Comparison of ENCODE assay signal across 1 cellular context in the genomic region with DNA sequence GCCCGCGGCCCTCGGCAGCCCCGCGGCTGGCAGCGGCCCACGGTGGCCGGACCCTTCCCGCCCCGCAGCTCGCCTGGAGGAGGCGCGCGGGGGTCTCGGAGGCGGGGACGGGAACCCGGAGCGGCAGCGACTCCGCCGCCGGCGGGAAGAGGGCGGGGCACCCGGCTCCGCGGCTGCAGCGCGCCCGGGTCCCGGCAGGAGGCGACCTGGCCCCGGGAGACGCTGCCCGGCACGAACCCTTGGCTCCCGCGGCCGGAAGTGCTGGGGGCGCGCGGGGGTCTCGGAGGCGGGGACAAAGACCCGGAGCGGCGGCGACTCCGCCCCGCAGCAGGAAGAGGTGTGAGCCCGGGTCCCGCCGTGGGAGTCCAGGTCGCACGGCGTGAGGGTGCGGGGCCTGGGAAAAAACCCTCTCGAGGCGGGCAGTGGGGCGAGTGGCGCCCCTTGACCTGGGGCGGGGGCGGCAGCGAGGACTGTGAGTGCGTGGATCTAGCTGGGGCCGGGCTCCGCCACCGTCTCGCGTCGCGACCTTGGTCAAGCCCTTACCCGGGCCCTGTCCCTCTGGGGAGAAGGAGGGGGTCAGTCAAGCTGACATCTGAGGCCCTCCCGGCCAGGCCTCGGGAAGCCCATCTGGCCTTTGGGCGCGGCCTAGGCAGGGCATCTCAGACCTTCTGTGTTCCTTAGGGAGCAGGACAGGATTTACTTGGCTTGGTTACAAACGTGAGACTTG.
A peak's percentile ranks its signal among the peaks of the same experiment; 100 is the strongest.
TF ChIP-seq lines count a peak whose summit lies in the region.

A gene (minus strand): TSS at position 151 of the 727 bp plus-strand sequence. CDS start 230 bp downstream, outside the sequence.

TF ChIP-seq in HepG2, 621 proteins besides CTCF, POLR2A, EP300 and RAD21 (continued from another document and continues in another):
- TF ChIP-seq SIN3A (IDR thresholded peaks at IDR 0.05; ENCODE audit: borderline replicate concordance, low read depth, low read length) = 0 out of 2 replicates have a peak, but pooled peaks have one; percentile 1
- TF ChIP-seq, protein P1, sequence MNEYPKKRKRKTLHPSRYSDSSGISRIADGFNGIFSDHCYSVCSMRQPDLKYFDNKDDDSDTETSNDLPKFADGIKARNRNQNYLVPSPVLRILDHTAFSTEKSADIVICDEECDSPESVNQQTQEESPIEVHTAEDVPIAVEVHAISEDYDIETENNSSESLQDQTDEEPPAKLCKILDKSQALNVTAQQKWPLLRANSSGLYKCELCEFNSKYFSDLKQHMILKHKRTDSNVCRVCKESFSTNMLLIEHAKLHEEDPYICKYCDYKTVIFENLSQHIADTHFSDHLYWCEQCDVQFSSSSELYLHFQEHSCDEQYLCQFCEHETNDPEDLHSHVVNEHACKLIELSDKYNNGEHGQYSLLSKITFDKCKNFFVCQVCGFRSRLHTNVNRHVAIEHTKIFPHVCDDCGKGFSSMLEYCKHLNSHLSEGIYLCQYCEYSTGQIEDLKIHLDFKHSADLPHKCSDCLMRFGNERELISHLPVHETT (CRISPR knock-in tag; conservative IDR thresholded peaks at IDR 0.05) = peak; percentile 69; the same call in 1 of the 2 replicates
- TF ChIP-seq, protein P2, sequence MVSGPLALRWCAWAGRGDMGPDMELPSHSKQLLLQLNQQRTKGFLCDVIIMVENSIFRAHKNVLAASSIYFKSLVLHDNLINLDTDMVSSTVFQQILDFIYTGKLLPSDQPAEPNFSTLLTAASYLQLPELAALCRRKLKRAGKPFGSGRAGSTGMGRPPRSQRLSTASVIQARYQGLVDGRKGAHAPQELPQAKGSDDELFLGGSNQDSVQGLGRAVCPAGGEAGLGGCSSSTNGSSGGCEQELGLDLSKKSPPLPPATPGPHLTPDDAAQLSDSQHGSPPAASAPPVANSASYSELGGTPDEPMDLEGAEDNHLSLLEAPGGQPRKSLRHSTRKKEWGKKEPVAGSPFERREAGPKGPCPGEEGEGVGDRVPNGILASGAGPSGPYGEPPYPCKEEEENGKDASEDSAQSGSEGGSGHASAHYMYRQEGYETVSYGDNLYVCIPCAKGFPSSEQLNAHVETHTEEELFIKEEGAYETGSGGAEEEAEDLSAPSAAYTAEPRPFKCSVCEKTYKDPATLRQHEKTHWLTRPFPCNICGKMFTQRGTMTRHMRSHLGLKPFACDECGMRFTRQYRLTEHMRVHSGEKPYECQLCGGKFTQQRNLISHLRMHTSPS (CRISPR knock-in tag; IDR thresholded peaks at IDR 0.05; ENCODE audit: low read depth) = no peak
- TF ChIP-seq, protein P3, sequence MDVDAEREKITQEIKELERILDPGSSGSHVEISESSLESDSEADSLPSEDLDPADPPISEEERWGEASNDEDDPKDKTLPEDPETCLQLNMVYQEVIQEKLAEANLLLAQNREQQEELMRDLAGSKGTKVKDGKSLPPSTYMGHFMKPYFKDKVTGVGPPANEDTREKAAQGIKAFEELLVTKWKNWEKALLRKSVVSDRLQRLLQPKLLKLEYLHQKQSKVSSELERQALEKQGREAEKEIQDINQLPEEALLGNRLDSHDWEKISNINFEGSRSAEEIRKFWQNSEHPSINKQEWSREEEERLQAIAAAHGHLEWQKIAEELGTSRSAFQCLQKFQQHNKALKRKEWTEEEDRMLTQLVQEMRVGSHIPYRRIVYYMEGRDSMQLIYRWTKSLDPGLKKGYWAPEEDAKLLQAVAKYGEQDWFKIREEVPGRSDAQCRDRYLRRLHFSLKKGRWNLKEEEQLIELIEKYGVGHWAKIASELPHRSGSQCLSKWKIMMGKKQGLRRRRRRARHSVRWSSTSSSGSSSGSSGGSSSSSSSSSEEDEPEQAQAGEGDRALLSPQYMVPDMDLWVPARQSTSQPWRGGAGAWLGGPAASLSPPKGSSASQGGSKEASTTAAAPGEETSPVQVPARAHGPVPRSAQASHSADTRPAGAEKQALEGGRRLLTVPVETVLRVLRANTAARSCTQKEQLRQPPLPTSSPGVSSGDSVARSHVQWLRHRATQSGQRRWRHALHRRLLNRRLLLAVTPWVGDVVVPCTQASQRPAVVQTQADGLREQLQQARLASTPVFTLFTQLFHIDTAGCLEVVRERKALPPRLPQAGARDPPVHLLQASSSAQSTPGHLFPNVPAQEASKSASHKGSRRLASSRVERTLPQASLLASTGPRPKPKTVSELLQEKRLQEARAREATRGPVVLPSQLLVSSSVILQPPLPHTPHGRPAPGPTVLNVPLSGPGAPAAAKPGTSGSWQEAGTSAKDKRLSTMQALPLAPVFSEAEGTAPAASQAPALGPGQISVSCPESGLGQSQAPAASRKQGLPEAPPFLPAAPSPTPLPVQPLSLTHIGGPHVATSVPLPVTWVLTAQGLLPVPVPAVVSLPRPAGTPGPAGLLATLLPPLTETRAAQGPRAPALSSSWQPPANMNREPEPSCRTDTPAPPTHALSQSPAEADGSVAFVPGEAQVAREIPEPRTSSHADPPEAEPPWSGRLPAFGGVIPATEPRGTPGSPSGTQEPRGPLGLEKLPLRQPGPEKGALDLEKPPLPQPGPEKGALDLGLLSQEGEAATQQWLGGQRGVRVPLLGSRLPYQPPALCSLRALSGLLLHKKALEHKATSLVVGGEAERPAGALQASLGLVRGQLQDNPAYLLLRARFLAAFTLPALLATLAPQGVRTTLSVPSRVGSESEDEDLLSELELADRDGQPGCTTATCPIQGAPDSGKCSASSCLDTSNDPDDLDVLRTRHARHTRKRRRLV (CRISPR knock-in tag; IDR thresholded peaks at IDR 0.05) = no peak
- TF ChIP-seq LCORL (IDR thresholded peaks at IDR 0.05) = no peak
- 0 out of 2 replicates have a peak, but pooled peaks have one; percentile 22 for TF ChIP-seq LCORL (CRISPR knock-in tag; IDR thresholded peaks at IDR 0.05)
- no peak for TF ChIP-seq AKAP8 (CRISPR knock-in tag; IDR thresholded peaks at IDR 0.05)
- peak; percentile 86 for TF ChIP-seq RBFOX2 (IDR thresholded peaks at IDR 0.05; ENCODE audit: low read depth, low read length)
- no peak for TF ChIP-seq NR2F2 (IDR thresholded peaks at IDR 0.05; ENCODE audit: borderline replicate concordance, low read depth)
- no peak for TF ChIP-seq KMT2B (CRISPR knock-in tag; IDR thresholded peaks at IDR 0.05)
- peak; percentile 71; the same call in 1 of the 2 replicates for TF ChIP-seq ZNF451 (CRISPR knock-in tag; IDR thresholded peaks at IDR 0.05)
- TF ChIP-seq GABPB1 (CRISPR knock-in tag; IDR thresholded peaks at IDR 0.05) = peak; percentile 94
- TF ChIP-seq MIXL1 (CRISPR knock-in tag; IDR thresholded peaks at IDR 0.05) = 0 out of 2 replicates have a peak, but pooled peaks have one; percentile 9
- TF ChIP-seq ZNF264 (CRISPR knock-in tag; IDR thresholded peaks at IDR 0.05) = 0 out of 2 replicates have a peak, but pooled peaks have one; percentile 41
- no peak for TF ChIP-seq ZNF577 (CRISPR knock-in tag; IDR thresholded peaks at IDR 0.05; ENCODE audit: borderline replicate concordance, low read depth)
- TF ChIP-seq, protein P4, sequence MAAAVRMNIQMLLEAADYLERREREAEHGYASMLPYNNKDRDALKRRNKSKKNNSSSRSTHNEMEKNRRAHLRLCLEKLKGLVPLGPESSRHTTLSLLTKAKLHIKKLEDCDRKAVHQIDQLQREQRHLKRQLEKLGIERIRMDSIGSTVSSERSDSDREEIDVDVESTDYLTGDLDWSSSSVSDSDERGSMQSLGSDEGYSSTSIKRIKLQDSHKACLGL (CRISPR knock-in tag; IDR thresholded peaks at IDR 0.05) = 0 out of 2 replicates have a peak, but pooled peaks have one; percentile 43
- TF ChIP-seq ZFP62 (CRISPR knock-in tag; IDR thresholded peaks at IDR 0.05) = no peak
- TF ChIP-seq, protein P5, sequence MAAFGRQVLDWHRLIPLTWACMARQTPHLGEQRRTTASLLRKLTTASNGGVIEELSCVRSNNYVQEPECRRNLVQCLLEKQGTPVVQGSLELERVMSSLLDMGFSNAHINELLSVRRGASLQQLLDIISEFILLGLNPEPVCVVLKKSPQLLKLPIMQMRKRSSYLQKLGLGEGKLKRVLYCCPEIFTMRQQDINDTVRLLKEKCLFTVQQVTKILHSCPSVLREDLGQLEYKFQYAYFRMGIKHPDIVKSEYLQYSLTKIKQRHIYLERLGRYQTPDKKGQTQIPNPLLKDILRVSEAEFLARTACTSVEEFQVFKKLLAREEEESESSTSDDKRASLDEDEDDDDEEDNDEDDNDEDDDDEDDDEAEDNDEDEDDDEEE (CRISPR knock-in tag; IDR thresholded peaks at IDR 0.05) = peak; percentile 87; the same call in 1 of the 2 replicates
- TF ChIP-seq, protein P6, sequence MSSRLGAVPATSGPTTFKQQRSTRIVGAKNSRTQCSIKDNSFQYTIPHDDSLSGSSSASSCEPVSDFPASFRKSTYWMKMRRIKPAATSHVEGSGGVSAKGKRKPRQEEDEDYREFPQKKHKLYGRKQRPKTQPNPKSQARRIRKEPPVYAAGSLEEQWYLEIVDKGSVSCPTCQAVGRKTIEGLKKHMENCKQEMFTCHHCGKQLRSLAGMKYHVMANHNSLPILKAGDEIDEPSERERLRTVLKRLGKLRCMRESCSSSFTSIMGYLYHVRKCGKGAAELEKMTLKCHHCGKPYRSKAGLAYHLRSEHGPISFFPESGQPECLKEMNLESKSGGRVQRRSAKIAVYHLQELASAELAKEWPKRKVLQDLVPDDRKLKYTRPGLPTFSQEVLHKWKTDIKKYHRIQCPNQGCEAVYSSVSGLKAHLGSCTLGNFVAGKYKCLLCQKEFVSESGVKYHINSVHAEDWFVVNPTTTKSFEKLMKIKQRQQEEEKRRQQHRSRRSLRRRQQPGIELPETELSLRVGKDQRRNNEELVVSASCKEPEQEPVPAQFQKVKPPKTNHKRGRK (CRISPR knock-in tag; IDR thresholded peaks at IDR 0.05) = no peak
- peak; percentile 68 for TF ChIP-seq GABPA (IDR thresholded peaks at IDR 0.05; ENCODE audit: low read depth, low read length)
- peak; percentile 78 for TF ChIP-seq GABPA (CRISPR knock-in tag; IDR thresholded peaks at IDR 0.05; ENCODE audit: low read depth)
- TF ChIP-seq HNRNPLL (IDR thresholded peaks at IDR 0.05; ENCODE audit: low read depth, low read length, poor library complexity, severe bottlenecking) = peak; percentile 18
- TF ChIP-seq, protein P7, sequence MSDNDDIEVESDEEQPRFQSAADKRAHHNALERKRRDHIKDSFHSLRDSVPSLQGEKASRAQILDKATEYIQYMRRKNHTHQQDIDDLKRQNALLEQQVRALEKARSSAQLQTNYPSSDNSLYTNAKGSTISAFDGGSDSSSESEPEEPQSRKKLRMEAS (IDR thresholded peaks at IDR 0.05) = 0 out of 2 replicates have a peak, but pooled peaks have one; percentile 26
- TF ChIP-seq ZKSCAN1 (IDR thresholded peaks at IDR 0.05; ENCODE audit: low read length) = no peak
- TF ChIP-seq PAX8 (CRISPR knock-in tag; IDR thresholded peaks at IDR 0.05; ENCODE audit: borderline replicate concordance) = no peak; the same call in 1 of the 2 replicates
- no peak for TF ChIP-seq ZSCAN9 (CRISPR knock-in tag; IDR thresholded peaks at IDR 0.05; ENCODE audit: borderline replicate concordance)
- TF ChIP-seq ZNF652 (CRISPR knock-in tag; IDR thresholded peaks at IDR 0.05; ENCODE audit: borderline replicate concordance, low read depth) = no peak
- TF ChIP-seq, protein P8, sequence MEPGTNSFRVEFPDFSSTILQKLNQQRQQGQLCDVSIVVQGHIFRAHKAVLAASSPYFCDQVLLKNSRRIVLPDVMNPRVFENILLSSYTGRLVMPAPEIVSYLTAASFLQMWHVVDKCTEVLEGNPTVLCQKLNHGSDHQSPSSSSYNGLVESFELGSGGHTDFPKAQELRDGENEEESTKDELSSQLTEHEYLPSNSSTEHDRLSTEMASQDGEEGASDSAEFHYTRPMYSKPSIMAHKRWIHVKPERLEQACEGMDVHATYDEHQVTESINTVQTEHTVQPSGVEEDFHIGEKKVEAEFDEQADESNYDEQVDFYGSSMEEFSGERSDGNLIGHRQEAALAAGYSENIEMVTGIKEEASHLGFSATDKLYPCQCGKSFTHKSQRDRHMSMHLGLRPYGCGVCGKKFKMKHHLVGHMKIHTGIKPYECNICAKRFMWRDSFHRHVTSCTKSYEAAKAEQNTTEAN (CRISPR knock-in tag; conservative IDR thresholded peaks at IDR 0.05) = 0 out of 2 replicates have a peak, but pooled peaks have one; percentile 19
- no peak for TF ChIP-seq ELF4 (CRISPR knock-in tag; IDR thresholded peaks at IDR 0.05; ENCODE audit: borderline replicate concordance)
- peak; percentile 38; the same call in 1 of the 2 replicates for TF ChIP-seq ZNF430 (CRISPR knock-in tag; IDR thresholded peaks at IDR 0.05)
- TF ChIP-seq PAF1 (CRISPR knock-in tag; IDR thresholded peaks at IDR 0.05) = no peak
- TF ChIP-seq ELF3 (CRISPR knock-in tag; IDR thresholded peaks at IDR 0.05) = peak; percentile 36; the same call in 1 of the 2 replicates
- no peak for TF ChIP-seq TP53 (CRISPR knock-in tag; conservative IDR thresholded peaks at IDR 0.05)
- TF ChIP-seq NFE2L1 (CRISPR knock-in tag; IDR thresholded peaks at IDR 0.05; ENCODE audit: borderline replicate concordance) = no peak
- TF ChIP-seq CC2D1A (CRISPR knock-in tag; IDR thresholded peaks at IDR 0.05) = no peak
